ENCODE assay signal across 8 cellular contexts in genomic region chr2:106192752-106193490, GRCh38. TPM values are rescaled to one million over a fixed set of nuclear protein-coding genes. Genes with fewer than 3 reads are reported as not detected.
DNase-seq lines count a peak whose midpoint lies in the region; ATAC-seq, FAIRE-seq and TF ChIP-seq lines count a peak whose summit lies in the region.

No MANE protein-coding gene starts in this region.

- peaks cover 14 to 54% of the 10 kb centered on the region in 2 experiments for H3K79me2 ChIP-seq in H1 (ENCODE audit: control insufficient read depth in 1 of 2, insufficient read depth in 2 of 2, low read length in 2 of 2)

- no peak overlapping the region for H3K23ac ChIP-seq in H1 (ENCODE audit: insufficient read length)

- no peak for TF ChIP-seq RAD21 in H1 (IDR thresholded peaks at IDR 0.05 in 1 of 2, conservative IDR thresholded peaks at IDR 0.05 in 1 of 2; ENCODE audit: low read depth in 2 of 2, low read length in 2 of 2)

- H2BK5ac ChIP-seq in H1 (ENCODE audit: low read depth, low read length) = no peak overlapping the region

- peak overlapping the region; percentile 89; the same call in 1 of the 2 replicates for H2AK5ac ChIP-seq in H1 (ENCODE audit: low read depth, low read length)

- 15% methylated on average over 14 of the region's 14 CpGs; no CpG with 5 or more reads in 1 of the 2 experiments for whole genome bisulfite sequencing in H1 (ENCODE audit: extremely low coverage in 1 of 2, insufficient coverage in 1 of 2, insufficient read length in 1 of 2, insufficient replicate concordance in 2 of 2, low coverage in 1 of 2, low lambda C conversion rate in 2 of 2, missing lambda C conversion rate in 1 of 2), 2 experiments
- 1 to 2% (median 1%) methylated on average over 14 of the region's 14 CpGs for WGBS in stomach, 5 donors

- H2BK20ac ChIP-seq in H1 (ENCODE audit: low read length) = no peak overlapping the region

- TF ChIP-seq POLR2A in GM18505 (IDR thresholded peaks at IDR 0.05; ENCODE audit: borderline replicate concordance, extremely low read depth, insufficient read depth, insufficient read length) (peak; percentile 55), H1 (IDR thresholded peaks at IDR 0.05; ENCODE audit: control extremely low read depth in 1 of 2, low read depth in 2 of 2, low read length in 2 of 2) (no peak), stomach (IDR thresholded peaks at IDR 0.05) (no peak)

- H3K9me3 ChIP-seq in AG04450 (ENCODE audit: control insufficient read depth, insufficient read depth, low read length) (no peaks in the 10 kb centered on the region; the same call in 1 of the 2 replicates), H1 (ENCODE audit: insufficient read depth in 2 of 2, low read depth in 1 of 2, low read length in 1 of 2) (no peaks in the 10 kb centered on the region), stomach (no peaks in the 10 kb centered on the region)

- H2BK15ac ChIP-seq in H1 (ENCODE audit: low read length) = no peak overlapping the region

- H3K4me1 ChIP-seq in H1 (replicated peaks in 1 of 4; ENCODE audit: control insufficient read depth in 3 of 4, insufficient read depth in 4 of 4, low read length in 3 of 4) = peaks cover 8 to 20% (median 14%) of the 10 kb centered on the region in 4 experiments
- peaks cover 13 to 66% (median 38%) of the 10 kb centered on the region in 4 donors for H3K4me1 ChIP-seq in stomach

- H2AFZ ChIP-seq in H1 (ENCODE audit: low read length) = no peak overlapping the region

- H3K27me3 ChIP-seq in AG04450 (ENCODE audit: control insufficient read depth, insufficient read depth, low read length) (no peaks in the 10 kb centered on the region), H1 (replicated peaks in 1 of 4; ENCODE audit: control insufficient read depth in 3 of 4, extremely low read depth in 1 of 4, insufficient read depth in 3 of 4, low read length in 3 of 4) (no peaks in the 10 kb centered on the region), stomach (no peaks in the 10 kb centered on the region)

- H3K27ac ChIP-seq in AG04450 (ENCODE audit: low read depth, low read length) = peak overlapping the region; percentile 49
- no peak overlapping the region for H3K27ac ChIP-seq in H1 (ENCODE audit: low read depth, low read length)
- H3K27ac ChIP-seq in stomach = peak overlapping the region; percentile 83 to 94 (median 90)

- no peak overlapping the region for H2BK120ac ChIP-seq in H1 (replicated peaks; ENCODE audit: low read depth, low read length)

- H3K36me3 ChIP-seq in H1 (ENCODE audit: control insufficient read depth in 2 of 4, insufficient read depth in 4 of 4, low read length in 3 of 4) (no peaks in the 10 kb centered on the region), stomach (no peaks in the 10 kb centered on the region)

- no peak overlapping the region for H4K91ac ChIP-seq in H1 (replicated peaks; ENCODE audit: insufficient read length, low read length)

- peaks cover 4 to 26% of the 10 kb centered on the region in 2 experiments for H4K20me1 ChIP-seq in H1 (replicated peaks in 1 of 2; ENCODE audit: control insufficient read depth in 1 of 2, insufficient read depth in 2 of 2, low read length in 2 of 2)

- H3K9ac ChIP-seq in H1 (replicated peaks in 1 of 4; ENCODE audit: extremely low read depth in 1 of 4, low read depth in 3 of 4, low read length in 3 of 4) = peak overlapping the region in 2 of 4 experiments; percentile 5 to 68; a peak in 4 of 7 replicates

- POLR2A ChIA-PET in AG04450 (lab: Yijun Ruan, JAX) = no interaction called here
- POLR2A ChIA-PET in H1 (lab: Charles Lee; ENCODE audit: partially characterized antibody) = interaction anchor here (0.6 to 0.9 kb wide), 4 partner anchors 28 to 81 kb away, joined by 3 read pairs; no protein-coding TSS in a partner anchor

- H3K79me1 ChIP-seq in H1 (ENCODE audit: low read depth, low read length) = peaks cover 12% of the 10 kb centered on the region

- H3K4me1 Mint-ChIP-seq in activated CD4-positive, alpha-beta T cell treated with anti-CD3 and anti-CD28 coated beads, Interleukin-2, amount 10 ng/mL, durations not matched to agents 24 days and 14 days = peaks cover 47% of the 10 kb centered on the region
- peaks cover 50 to 61% (median 55%) of the 10 kb centered on the region in 3 donors for H3K4me1 Mint-ChIP-seq in naive B cell

- H3K36me3 Mint-ChIP-seq in activated CD4-positive, alpha-beta T cell treated with anti-CD3 and anti-CD28 coated beads, Interleukin-2, amount 10 ng/mL, durations not matched to agents 24 days and 14 days (ENCODE audit: low read depth) = peaks cover 37% of the 10 kb centered on the region
- H3K36me3 Mint-ChIP-seq in naive B cell = peaks cover 0 to 6% of the 10 kb centered on the region in 2 donors

- H3K14ac ChIP-seq in H1 (ENCODE audit: insufficient read length) = no peak overlapping the region

- DNase-seq in AG04450 (ENCODE audit: low read depth, low spot score) (peak; percentile 65), NCI-H2107 (lab: John Stamatoyannopoulos, UW) (peak; percentile 61), H1 (ENCODE audit: low read depth in 1 of 2, low spot score in 2 of 2) (no peak), naive B cell (no peak), stomach (no peak)
- peak; percentile 87 for DNase-seq in activated CD4-positive, alpha-beta T cell treated with anti-CD3 and anti-CD28 coated beads, Interleukin-2, amount 10 ng/mL, durations not matched to agents 24 days and 14 days

- no peaks in the 10 kb centered on the region for H3K9me3 Mint-ChIP-seq in activated CD4-positive, alpha-beta T cell treated with anti-CD3 and anti-CD28 coated beads, Interleukin-2, amount 10 ng/mL, durations not matched to agents 24 days and 14 days
- no peaks in the 10 kb centered on the region for H3K9me3 Mint-ChIP-seq in naive B cell

- H3K56ac ChIP-seq in H1 (replicated peaks; ENCODE audit: insufficient read length, low read depth, low read length) = no peak overlapping the region

- H4K8ac ChIP-seq in H1 (ENCODE audit: extremely low read depth, insufficient read depth, low read length) = no peak overlapping the region

- H3K18ac ChIP-seq in H1 (ENCODE audit: extremely low read depth, low read length) = peak overlapping the region; percentile 29

- H2BK12ac ChIP-seq in H1 (ENCODE audit: low read depth, low read length) = 0 out of 2 replicates have a peak overlapping the region, but pooled peaks have one; percentile 39

- ATAC-seq in GM18505 (IDR thresholded peaks at IDR 0.05; ENCODE audit: unreplicated experiment) (peak; percentile 32), HG02943 (IDR thresholded peaks at IDR 0.05; ENCODE audit: low read depth, unreplicated experiment) (peak; percentile 36), naive B cell (ENCODE audit: low read depth in 2 of 2) (peak; percentile 19 to 21)

- CTCF ChIA-PET in AG04450 (lab: Charles Lee) (no interaction called here), H1 (lab: Charles Lee; ENCODE audit: partially characterized antibody) (interaction anchor here (0.6 to 2.1 kb wide), 4 partner anchors 28 to 88 kb away, joined by 3 to 7 read pairs (median 4); no protein-coding TSS in a partner anchor)

- no peak overlapping the region for H3K4ac ChIP-seq in H1 (replicated peaks; ENCODE audit: insufficient read length, low read depth, low read length)

- H3K27me3 Mint-ChIP-seq in activated CD4-positive, alpha-beta T cell treated with anti-CD3 and anti-CD28 coated beads, Interleukin-2, amount 10 ng/mL, durations not matched to agents 24 days and 14 days = peaks cover 8% of the 10 kb centered on the region
- H3K27me3 Mint-ChIP-seq in naive B cell = peaks cover 0 to 4% (median 0%) of the 10 kb centered on the region in 3 donors

- H3K4me3 ChIP-seq in AG04450 (ENCODE audit: low read depth, low read length) (peak overlapping the region; percentile 76), H1 (ENCODE audit: extremely low read depth in 1 of 4, insufficient read depth in 2 of 4, low read depth in 3 of 4, low read length in 4 of 4) (peak overlapping the region; percentile 75 to 99 (median 83)), stomach (peak overlapping the region; percentile 86 to 97 (median 93))

- FAIRE-seq in H1 (lab: Jason Lieb, UNC) = peak; percentile 45

- H3K4me2 ChIP-seq in H1 (ENCODE audit: insufficient read depth in 1 of 2, low read depth in 2 of 2, low read length in 2 of 2) = peak overlapping the region; percentile 89 to 97

- H3K4me3 Mint-ChIP-seq in activated CD4-positive, alpha-beta T cell treated with anti-CD3 and anti-CD28 coated beads, Interleukin-2, amount 10 ng/mL, durations not matched to agents 24 days and 14 days = peak overlapping the region; percentile 82
- H3K4me3 Mint-ChIP-seq in naive B cell = peak overlapping the region; percentile 76 to 97 (median 90)

- intact Hi-C loops in activated CD4-positive, alpha-beta T cell treated with anti-CD3 and anti-CD28 coated beads, Interleukin-2, amount 10 ng/mL, durations not matched to agents 24 days and 14 days (cut with micrococcal nuclease) = loop anchor here (1.0 to 10.0 kb wide), 8 partner anchors 33 to 1156 kb away; partner anchors contain the start of gene MRPS9
- intact Hi-C loops in stomach (cut with DNase I; ENCODE audit: low total_unique reads) = loop anchor here (10.0 kb wide), 1 partner anchor 78 kb away; no protein-coding TSS in a partner anchor

- peaks cover 7% of the 10 kb centered on the region for H3K23me2 ChIP-seq in H1 (ENCODE audit: low read depth, low read length)

- H4K5ac ChIP-seq in H1 (ENCODE audit: insufficient read length, low read depth, low read length) = no peak overlapping the region

- H3K27ac Mint-ChIP-seq in activated CD4-positive, alpha-beta T cell treated with anti-CD3 and anti-CD28 coated beads, Interleukin-2, amount 10 ng/mL, durations not matched to agents 24 days and 14 days = peak overlapping the region; percentile 85
- peak overlapping the region; percentile 23 to 90 (median 56) for H3K27ac Mint-ChIP-seq in naive B cell

- no peak for TF ChIP-seq CTCF in AG04450 (IDR thresholded peaks at IDR 0.05; ENCODE audit: low read depth, low read length)
- no peak for TF ChIP-seq CTCF in H1 (IDR thresholded peaks at IDR 0.05; ENCODE audit: control extremely low read depth in 1 of 3, insufficient read depth in 1 of 3, low read depth in 1 of 3, low read length in 3 of 3)
- no peak for TF ChIP-seq CTCF in stomach (IDR thresholded peaks at IDR 0.05)

- no peak for TF ChIP-seq EP300 in H1 (IDR thresholded peaks at IDR 0.05; ENCODE audit: borderline replicate concordance in 1 of 2, low read depth in 2 of 2, low read length in 2 of 2)
- no peak for TF ChIP-seq EP300 in stomach (IDR thresholded peaks at IDR 0.05)

RNA-seq across cellular contexts. Expression of gene UXS1, which starts 1.2 kb away (rescaled TPM):
- polyA plus RNA-seq in AG04450 (2011; rRNA removed) (53.2 and 58.2 TPM in 2 replicates), H1 (2011; rRNA removed) (43.8 and 44.5 TPM in 2 replicates), naive B cell (ENCODE audit: low read depth in 6 of 6) (10 to 100 TPM; 26.8 to 61.0 (median 51.1) TPM), stomach (10 to 100 TPM; 12.3 to 15.4 (median 13.3) TPM)
- polyA minus RNA-seq in AG04450 (2011; rRNA and poly(A)+ RNA removed) = 75.0 and 89.7 TPM in 2 replicates
- 34.9 and 37.6 TPM in 2 replicates for total RNA-seq in activated CD4-positive, alpha-beta T cell treated with anti-CD3 and anti-CD28 coated beads, Interleukin-2, amount 10 ng/mL, durations not matched to agents 24 days and 14 days
- 60.9 and 63.4 TPM in 2 replicates for total RNA-seq in H1 (2021; fragmentation: NEBNext Ultra II Directional; extraction: Animal tissue kit (Norgen Biotek cat#: 25700))
- polyA plus RNA-seq in H1 (2011; cell fraction: cytosol; rRNA removed) = 51.9 TPM
- polyA plus RNA-seq in H1 (2011; cell fraction: nucleus; rRNA removed) = 81.3 TPM
- 50.4 to 58.6 TPM (median 54.2 TPM) in 4 replicates for polyA plus RNA-seq in H1 (2012, experiment 1 of 2)
- polyA plus RNA-seq in H1 (2012, experiment 2 of 2) = 20.3 TPM
- polyA plus RNA-seq in H1 (2013, experiment 1 of 2) = 73.3 TPM
- polyA plus RNA-seq in H1 (2013, experiment 2 of 2) = 86.5 TPM
- polyA minus RNA-seq in H1 (2011; rRNA and poly(A)+ RNA removed) = 100 and 131 TPM in 2 replicates
- polyA minus RNA-seq in H1 (2011; cell fraction: cytosol; rRNA and poly(A)+ RNA removed) = 47.3 TPM
- 112 TPM for polyA minus RNA-seq in H1 (2011; cell fraction: nucleus; rRNA and poly(A)+ RNA removed)
- total RNA-seq in stomach = 100 to 1,000 TPM in 1 of 5 donors, 10 to 100 TPM in 3, 1 to 10 TPM in 1; 7.0 to 111 (median 30.5) TPM

Comparison
In these comparisons a context has a peak if more than half of its experiments do, and no peak if none do; other contexts are left out.
1. DNase-seq: peak in AG04450 (single experiment), NCI-H2107 (single experiment) and activated CD4-positive, alpha-beta T cell treated with anti-CD3 and anti-CD28 coated beads, Interleukin-2, amount 10 ng/mL, durations not matched to agents 24 days and 14 days (single experiment); none in H1 (0 of 2), naive B cell (single experiment) and stomach (single experiment).
2. Peak in every context shown above with its lines, with median percentiles within 50 percentile points of each other: H3K4me3 ChIP-seq and ATAC-seq.